ENCODE assay signal across 12 cellular contexts in the genomic region with DNA sequence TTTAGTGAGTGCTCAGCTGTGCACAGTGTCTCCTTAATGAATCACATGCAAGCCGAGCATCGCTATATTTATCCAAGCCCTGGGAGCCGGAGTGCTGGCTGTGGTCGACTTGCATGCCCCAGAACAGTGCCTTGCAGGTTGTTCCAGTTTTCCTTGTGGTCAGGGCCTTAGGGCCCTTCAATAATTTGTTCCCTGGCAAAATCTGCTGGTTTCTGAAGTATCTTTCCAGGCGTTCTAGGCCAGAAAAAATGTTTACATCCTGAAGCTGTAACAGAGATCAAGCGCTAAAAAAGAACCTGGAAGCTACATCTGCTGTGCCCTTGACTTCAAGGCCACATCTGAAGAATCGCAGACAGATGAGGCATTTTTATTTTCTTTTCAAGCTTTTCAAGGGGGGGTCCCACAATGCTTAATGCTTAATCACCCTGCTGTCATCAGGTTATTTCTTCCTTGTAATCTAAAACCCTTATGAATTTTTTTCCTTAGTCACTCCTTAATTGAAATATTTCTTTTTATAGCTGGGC.
A peak's percentile ranks its signal among the peaks of the same experiment; 100 is the strongest.
DNase-seq lines count a peak whose midpoint lies in the region; ATAC-seq and TF ChIP-seq lines count a peak whose summit lies in the region.
"Had no signal": no experiment of that assay in that cellular context is flagged by ENCODE, and none has a peak within 500 bp of the region (broad histone marks: within the 10 kb centered on the region; RNA-seq: fewer than 3 reads in every experiment).

No MANE protein-coding gene starts in this region.

- POLR2A ChIA-PET in MCF 10A (lab: Yijun Ruan, JAX): interaction anchor here (0.6 to 1.2 kb wide), 3 partner anchors 18 to 813 kb away, joined by 3 read pairs; no protein-coding TSS in a partner anchor

- H3K27ac Mint-ChIP-seq in MCF 10A (ENCODE audit: low read depth, unreplicated experiment): no peak overlapping the region
- H3K27ac Mint-ChIP-seq: progenitor cell of endocrine pancreas had no signal

- no peaks in the 10 kb centered on the region for H4K20me1 ChIP-seq in hepatocyte (ENCODE audit: insufficient read depth, poor library complexity, severe bottlenecking)

- no peaks in the 10 kb centered on the region for H3K9me3 Mint-ChIP-seq in MCF 10A (ENCODE audit: unreplicated experiment)

- no peaks in the 10 kb centered on the region for H3K9me2 ChIP-seq in hepatocyte (replicated peaks; ENCODE audit: insufficient read depth)

- H3K36me3 ChIP-seq in breast epithelium (no peaks in the 10 kb centered on the region), adrenal gland (replicated peaks in 1 of 2) (no peaks in the 10 kb centered on the region), hepatocyte (replicated peaks; ENCODE audit: insufficient read depth, low read depth) (no peaks in the 10 kb centered on the region)
- H3K36me3 ChIP-seq: esophagus squamous epithelium had no signal

- H3K27me3 ChIP-seq in breast epithelium: no peaks in the 10 kb centered on the region
- no peaks in the 10 kb centered on the region for H3K27me3 ChIP-seq in adrenal gland
- no peaks in the 10 kb centered on the region for H3K27me3 ChIP-seq in hepatocyte
- H3K27me3 ChIP-seq: esophagus squamous epithelium had no signal

- H3K79me2 ChIP-seq in hepatocyte: no peaks in the 10 kb centered on the region

- H3K4me3 Mint-ChIP-seq in MCF 10A (ENCODE audit: unreplicated experiment): no peak overlapping the region

- DNase-seq in breast epithelium (ENCODE audit: low spot score in 2 of 2): peak in 1 of 2 donors; percentile 76
- DNase-seq in MCF 10A (ENCODE audit: unreplicated experiment): no peak
- DNase-seq in adrenal gland: peak in 4 of 7 donors; percentile 16 to 44 (median 27)
- DNase-seq in foreskin fibroblast: peak; percentile 86 to 90
- DNase-seq in smooth muscle cell of the brain vasculature (ENCODE audit: low read depth, low spot score): peak; percentile 74
- no peak for DNase-seq in hepatocyte (ENCODE audit: low spot score)
- DNase-seq: esophagus squamous epithelium had no signal

- H3K4me1 Mint-ChIP-seq in MCF 10A (ENCODE audit: insufficient read depth, unreplicated experiment): peaks cover 15% of the 10 kb centered on the region

- TF ChIP-seq CTCF in breast epithelium (IDR thresholded peaks at IDR 0.05) (no peak), MCF 10A (IDR thresholded peaks at IDR 0.05; ENCODE audit: unreplicated experiment) (no peak), adrenal gland (IDR thresholded peaks at IDR 0.05) (no peak), foreskin fibroblast (IDR thresholded peaks at IDR 0.05; ENCODE audit: low read depth, low read length) (no peak), hepatocyte (IDR thresholded peaks at IDR 0.05; ENCODE audit: poor library complexity) (no peak)

- BruUV-seq in MCF 10A (replicated peaks; lab: Mats Ljungman, UMichigan): no TSS peak

- no peak overlapping the region for H3K4me2 ChIP-seq in hepatocyte
- H3K4me2 ChIP-seq: A549 had no signal

- no peaks in the 10 kb centered on the region for H3K27me3 Mint-ChIP-seq in MCF 10A (ENCODE audit: insufficient read depth, unreplicated experiment)

- no peaks in the 10 kb centered on the region for H3K36me3 Mint-ChIP-seq in MCF 10A (ENCODE audit: insufficient read depth, unreplicated experiment)

- ATAC-seq in HG03520 (IDR thresholded peaks at IDR 0.05; ENCODE audit: unreplicated experiment): no peak
- ATAC-seq in HG03354 (IDR thresholded peaks at IDR 0.05; ENCODE audit: poor library complexity, severe bottlenecking, unreplicated experiment): no peak
- ATAC-seq: A549 had no signal

- intact Hi-C loops in breast epithelium (cut with DNase I; ENCODE audit: low total_unique reads): no loop called here
- intact Hi-C loops in MCF 10A (cut with micrococcal nuclease): no loop called here
- intact Hi-C loops in adrenal gland (cut with DNase I): no loop called here

- H3K4me3 ChIP-seq in breast epithelium: no peak overlapping the region
- H3K4me3 ChIP-seq in adrenal gland: no peak overlapping the region
- H3K4me3 ChIP-seq in foreskin fibroblast (ENCODE audit: low read depth in 1 of 2, low read length in 2 of 2): no peak overlapping the region
- H3K4me3 ChIP-seq in hepatocyte: no peak overlapping the region
- H3K4me3 ChIP-seq: A549, esophagus squamous epithelium, lung had no signal

- 33 to 61% (median 42%) methylated on average over 3 to 7 of the region's 7 CpGs for WGBS in adrenal gland, 4 donors
- WGBS in hepatocyte (ENCODE audit: low lambda C conversion rate, missing lambda C conversion rate): 71% methylated on average over 7 of the region's 7 CpGs

- H3K27ac ChIP-seq in breast epithelium: peak overlapping the region; percentile 50 to 59
- peak overlapping the region in 3 of 5 donors; percentile 28 to 58 (median 28) for H3K27ac ChIP-seq in adrenal gland
- no peak overlapping the region for H3K27ac ChIP-seq in hepatocyte
- H3K27ac ChIP-seq: A549, esophagus squamous epithelium had no signal

- H3K4me1 ChIP-seq in breast epithelium: no peaks in the 10 kb centered on the region
- H3K4me1 ChIP-seq in adrenal gland (replicated peaks in 1 of 2): peaks cover 0 to 10% of the 10 kb centered on the region in 2 donors
- H3K4me1 ChIP-seq in hepatocyte (ENCODE audit: insufficient read depth): no peaks in the 10 kb centered on the region
- H3K4me1 ChIP-seq: A549, esophagus squamous epithelium had no signal

- TF ChIP-seq POLR2A in breast epithelium (IDR thresholded peaks at IDR 0.05) (no peak), adrenal gland (IDR thresholded peaks at IDR 0.05) (no peak)

- H2AFZ ChIP-seq in hepatocyte: no peak overlapping the region

- H3K9me3 ChIP-seq in breast epithelium (no peaks in the 10 kb centered on the region), adrenal gland (replicated peaks in 1 of 3) (no peaks in the 10 kb centered on the region), hepatocyte (ENCODE audit: low read depth) (no peaks in the 10 kb centered on the region)
- H3K9me3 ChIP-seq: A549, esophagus squamous epithelium had no signal

- CTCF ChIA-PET in MCF 10A (lab: Yijun Ruan, JAX): interaction anchor here (0.7 to 1.0 kb wide), 4 partner anchors 21 to 144 kb away, joined by 3 to 4 read pairs (median 3); no protein-coding TSS in a partner anchor

Comparison
In these comparisons a context has a peak if more than half of its experiments do, and no peak if none do; other contexts are left out.
1. DNase-seq: peak in adrenal gland (4 of 7), foreskin fibroblast (2 of 2) and smooth muscle cell of the brain vasculature (single experiment); none in MCF 10A (single experiment) and hepatocyte (single experiment).